ENCODE assay signal across 8 cellular contexts in the genomic region with DNA sequence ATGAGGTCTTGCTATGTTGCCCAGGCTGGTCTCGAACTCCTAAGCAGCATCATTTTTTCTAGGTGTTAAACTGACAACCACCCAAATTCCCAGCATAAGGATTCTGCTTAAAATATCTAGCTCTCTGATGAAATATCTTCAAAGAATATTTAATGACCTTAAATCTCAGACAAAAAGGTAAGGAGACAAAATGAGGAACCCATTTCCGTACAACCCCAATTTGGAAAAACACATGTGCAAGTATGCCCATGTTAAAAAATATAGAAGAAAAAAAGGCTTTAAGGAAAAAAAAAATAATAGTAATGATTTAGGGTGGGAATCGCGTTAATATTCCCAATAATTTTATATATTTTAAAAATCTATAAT. TPM values are rescaled to one million over a fixed set of nuclear protein-coding genes. Genes with fewer than 3 reads are reported as not detected.
DNase-seq lines count a peak whose midpoint lies in the region; ATAC-seq and TF ChIP-seq lines count a peak whose summit lies in the region.

No MANE protein-coding gene starts in this region.

- peak overlapping the region; percentile 81 for H3K4me3 Mint-ChIP-seq in activated CD8-positive, alpha-beta T cell treated with anti-CD3 and anti-CD28 coated beads for 36 hours

- H3K27ac Mint-ChIP-seq in activated CD8-positive, alpha-beta T cell treated with anti-CD3 and anti-CD28 coated beads for 36 hours, result peak overlapping the region; percentile 77

- DNase-seq in cardiac muscle cell (ENCODE audit: low read depth in 1 of 2, low spot score in 1 of 2) (no peak), Right ventricle myocardium superior (no peak), upper lobe of left lung (no peak), MV-4-11 (lab: John Stamatoyannopoulos, UW) (no peak), GM19240 (ENCODE audit: insufficient read length, low spot score) (no peak)
- no peak for DNase-seq in activated CD8-positive, alpha-beta T cell treated with anti-CD3 and anti-CD28 coated beads for 36 hours

- H3K36me3 Mint-ChIP-seq in activated CD8-positive, alpha-beta T cell treated with anti-CD3 and anti-CD28 coated beads for 36 hours (ENCODE audit: low read depth), result peaks cover 24% of the 10 kb centered on the region

- no peak for ATAC-seq in Right ventricle myocardium superior (ENCODE audit: poor library complexity)
- no peak for ATAC-seq in activated CD8-positive, alpha-beta T cell treated with anti-CD3 and anti-CD28 coated beads for 36 hours
- no peak for ATAC-seq in upper lobe of left lung (ENCODE audit: low FRiP score in 2 of 2)
- ATAC-seq in GM21576 (IDR thresholded peaks at IDR 0.05; ENCODE audit: unreplicated experiment), result no peak

- peak overlapping the region; percentile 56 for H3K27ac ChIP-seq in cardiac muscle cell
- no peak overlapping the region for H3K27ac ChIP-seq in iPS-20b (ENCODE audit: low read length)
- H3K27ac ChIP-seq in upper lobe of left lung, result peak overlapping the region in 2 of 4 donors; percentile 93 to 98

- intact Hi-C loops in Right ventricle myocardium superior (cut with DNase I), result no loop called here
- intact Hi-C loops in activated CD8-positive, alpha-beta T cell treated with anti-CD3 and anti-CD28 coated beads for 36 hours (cut with micrococcal nuclease), result no loop called here

- CTCF ChIA-PET in activated CD8-positive, alpha-beta T cell treated with anti-CD3 and anti-CD28 coated beads for 36 hours (lab: Charles Lee), result interaction anchor here (1.0 to 4.4 kb wide), 2 partner anchors 10 to 28 kb away, joined by 4 to 27 read pairs; no protein-coding TSS in a partner anchor

- no peak overlapping the region for H3K9ac ChIP-seq in iPS-20b (ENCODE audit: low read depth, low read length)

- POLR2A ChIA-PET in activated CD8-positive, alpha-beta T cell treated with anti-CD3 and anti-CD28 coated beads for 36 hours (lab: Charles Lee), result interaction anchor here (1.2 to 5.3 kb wide), 2 partner anchors 10 to 14 kb away, joined by 3 to 25 read pairs; no protein-coding TSS in a partner anchor

- H3K4me3 ChIP-seq in cardiac muscle cell (peak overlapping the region; percentile 77), iPS-20b (ENCODE audit: low read length) (peak overlapping the region; percentile 90), upper lobe of left lung (peak overlapping the region in 3 of 4 donors; percentile 86 to 97 (median 95))

- H3K4me1 ChIP-seq in cardiac muscle cell (ENCODE audit: low read depth), result peaks cover 12% of the 10 kb centered on the region
- H3K4me1 ChIP-seq in iPS-20b (ENCODE audit: insufficient read depth, low read length), result peaks cover 28% of the 10 kb centered on the region
- peaks cover 27 to 42% (median 39%) of the 10 kb centered on the region in 4 donors for H3K4me1 ChIP-seq in upper lobe of left lung

- H3K27me3 Mint-ChIP-seq in activated CD8-positive, alpha-beta T cell treated with anti-CD3 and anti-CD28 coated beads for 36 hours, result peaks cover 3% of the 10 kb centered on the region

- H3K4me1 Mint-ChIP-seq in activated CD8-positive, alpha-beta T cell treated with anti-CD3 and anti-CD28 coated beads for 36 hours (ENCODE audit: low read depth), result peaks cover 30% of the 10 kb centered on the region

- no peaks in the 10 kb centered on the region for H3K9me3 Mint-ChIP-seq in activated CD8-positive, alpha-beta T cell treated with anti-CD3 and anti-CD28 coated beads for 36 hours

- H3K36me3 ChIP-seq in cardiac muscle cell (no peaks in the 10 kb centered on the region), iPS-20b (ENCODE audit: insufficient read depth, low read depth, low read length) (peaks cover 15% of the 10 kb centered on the region), upper lobe of left lung (peaks cover 0 to 13% (median 0%) of the 10 kb centered on the region in 4 donors)

- no peak for TF ChIP-seq EP300 in upper lobe of left lung (IDR thresholded peaks at IDR 0.05)

- TF ChIP-seq POLR2A in upper lobe of left lung (IDR thresholded peaks at IDR 0.05), result no peak

- TF ChIP-seq CTCF in cardiac muscle cell (IDR thresholded peaks at IDR 0.05; ENCODE audit: low read depth, low read length) (no peak), upper lobe of left lung (IDR thresholded peaks at IDR 0.05) (no peak)
- no peak for TF ChIP-seq CTCF in activated CD8-positive, alpha-beta T cell treated with anti-CD3 and anti-CD28 coated beads for 36 hours (IDR thresholded peaks at IDR 0.05)

- no peaks in the 10 kb centered on the region for H3K27me3 ChIP-seq in cardiac muscle cell
- H3K27me3 ChIP-seq in iPS-20b (ENCODE audit: insufficient read depth, low read length), result no peaks in the 10 kb centered on the region
- H3K27me3 ChIP-seq in upper lobe of left lung, result no peaks in the 10 kb centered on the region

- WGBS in upper lobe of left lung, 2 donors, result 35 to 44% methylated on average over 4 of the region's 4 CpGs

- H3K9me3 ChIP-seq in cardiac muscle cell (ENCODE audit: low read depth) (no peaks in the 10 kb centered on the region), iPS-20b (ENCODE audit: insufficient read depth, low read depth, low read length) (peaks cover 3% of the 10 kb centered on the region; the same call in 1 of the 2 replicates), upper lobe of left lung (no peaks in the 10 kb centered on the region)

RNA-seq across cellular contexts. Expression of a gene that starts 1.4 kb away (rescaled TPM):
- total RNA-seq in cardiac muscle cell (15.7 and 37.5 TPM in 2 replicates), Right ventricle myocardium superior (27.5 TPM), upper lobe of left lung (100 to 1,000 TPM in 1 of 6 donors, 10 to 100 TPM in 5; 29.9 to 102 (median 63.9) TPM)
- polyA plus RNA-seq in cardiac muscle cell, result 32.8 and 37.4 TPM in 2 replicates
- 10 to 100 TPM; 52.6 to 56.0 TPM for total RNA-seq in activated CD8-positive, alpha-beta T cell treated with anti-CD3 and anti-CD28 coated beads for 36 hours
